1 cellular context compared by ENCODE assay signal in genomic region chr16:69626256-69626655, GRCh38.
A peak's percentile ranks its signal among the peaks of the same experiment; 100 is the strongest.
TF ChIP-seq lines count a peak whose summit lies in the region.

No MANE protein-coding gene starts in this region.

TF ChIP-seq in K562, 482 proteins besides CTCF, POLR2A, EP300 and RAD21 (continued from another document):
- peak; percentile 43; the same call in 1 of the 2 replicates for TF ChIP-seq JUND (IDR thresholded peaks at IDR 0.05; ENCODE audit: borderline replicate concordance, low read depth, low read length)
- TF ChIP-seq JUND (tag; IDR thresholded peaks at IDR 0.05; ENCODE audit: borderline replicate concordance, low read depth, low read length), result no peak; the same call in 2 of the 3 replicates
